In genomic region chr9:93083592-93084470, GRCh38 we compare ENCODE assay signal across 13 cellular contexts. TPM values are rescaled to one million over a fixed set of nuclear protein-coding genes. Genes with fewer than 3 reads are reported as not detected.
DNase-seq lines count a peak whose midpoint lies in the region; ATAC-seq and TF ChIP-seq lines count a peak whose summit lies in the region.
"Had no signal": no experiment of that assay in that cellular context is flagged by ENCODE, and none has a peak within 500 bp of the region (broad histone marks: within the 10 kb centered on the region; RNA-seq: fewer than 3 reads in every experiment).

No MANE protein-coding gene starts in this region.

- TF ChIP-seq CTCF in chondrocyte (IDR thresholded peaks at IDR 0.05): no peak
- no peak for TF ChIP-seq CTCF in ovary (IDR thresholded peaks at IDR 0.05)

- H3K4me1 Mint-ChIP-seq in CD8-positive, alpha-beta memory T cell: peaks cover 12 to 33% (median 13%) of the 10 kb centered on the region in 3 donors
- H3K4me1 Mint-ChIP-seq in activated CD4-positive, alpha-beta T cell treated with anti-CD3 and anti-CD28 coated beads for 36 hours: peaks cover 35% of the 10 kb centered on the region
- no peaks in the 10 kb centered on the region for H3K4me1 Mint-ChIP-seq in chondrocyte (ENCODE audit: low read depth)

- peak overlapping the region; percentile 60 to 99 (median 79) for H3K27ac Mint-ChIP-seq in CD8-positive, alpha-beta memory T cell
- H3K27ac Mint-ChIP-seq in activated CD4-positive, alpha-beta T cell treated with anti-CD3 and anti-CD28 coated beads for 36 hours: peak overlapping the region; percentile 91
- H3K27ac Mint-ChIP-seq in chondrocyte (ENCODE audit: unreplicated experiment): no peak overlapping the region

- POLR2A ChIA-PET in CD8-positive, alpha-beta memory T cell (lab: Charles Lee): interaction anchor here (1.5 kb wide), 2 partner anchors 11 to 13 kb away, joined by 3 to 6 read pairs; no protein-coding TSS in a partner anchor
- POLR2A ChIA-PET in activated CD4-positive, alpha-beta T cell treated with anti-CD3 and anti-CD28 coated beads for 36 hours (lab: Charles Lee): interaction anchor here (0.5 to 1.7 kb wide), 3 partner anchors 8 to 290 kb away, joined by 3 to 7 read pairs (median 4); no protein-coding TSS in a partner anchor

- CTCF ChIA-PET in CD8-positive, alpha-beta memory T cell (lab: Charles Lee): interaction anchor here (2.5 kb wide), 1 partner anchor 26 kb away, joined by 6 read pairs; no protein-coding TSS in a partner anchor
- CTCF ChIA-PET in activated CD4-positive, alpha-beta T cell treated with anti-CD3 and anti-CD28 coated beads for 36 hours (lab: Charles Lee): interaction anchor here (1.0 to 1.7 kb wide), 4 partner anchors 13 to 80 kb away, joined by 3 to 6 read pairs (median 4); partner anchors contain the start of gene CARD19

- H3K4me1 ChIP-seq in CD8-positive, alpha-beta memory T cell (ENCODE audit: insufficient read depth, low read length): peaks cover 19% of the 10 kb centered on the region
- no peaks in the 10 kb centered on the region for H3K4me1 ChIP-seq in ovary (ENCODE audit: insufficient read depth)

- peaks cover 15 to 74% (median 28%) of the 10 kb centered on the region in 3 donors for H3K36me3 Mint-ChIP-seq in CD8-positive, alpha-beta memory T cell
- peaks cover 61% of the 10 kb centered on the region for H3K36me3 Mint-ChIP-seq in activated CD4-positive, alpha-beta T cell treated with anti-CD3 and anti-CD28 coated beads for 36 hours (ENCODE audit: low read depth)
- H3K36me3 Mint-ChIP-seq in chondrocyte (ENCODE audit: low read depth): no peaks in the 10 kb centered on the region

- H3K9me3 ChIP-seq in CD8-positive, alpha-beta memory T cell (ENCODE audit: low read length): no peaks in the 10 kb centered on the region
- no peaks in the 10 kb centered on the region for H3K9me3 ChIP-seq in ovary
- H3K9me3 ChIP-seq: MG63 had no signal

- no peak for TF ChIP-seq POLR2A in ovary (IDR thresholded peaks at IDR 0.05)

- H3K9me3 Mint-ChIP-seq in CD8-positive, alpha-beta memory T cell: no peaks in the 10 kb centered on the region
- H3K9me3 Mint-ChIP-seq in activated CD4-positive, alpha-beta T cell treated with anti-CD3 and anti-CD28 coated beads for 36 hours (ENCODE audit: low read depth): no peaks in the 10 kb centered on the region
- peaks cover 4% of the 10 kb centered on the region for H3K9me3 Mint-ChIP-seq in chondrocyte (ENCODE audit: low read depth)
- H3K9me3 Mint-ChIP-seq: naive B cell had no signal

- no peak for TF ChIP-seq EP300 in ovary (IDR thresholded peaks at IDR 0.05)

- 84 to 85% (median 85%) methylated on average over 8 of the region's 8 CpGs for WGBS in ovary, 3 donors

- ATAC-seq in activated CD4-positive, alpha-beta T cell treated with anti-CD3 and anti-CD28 coated beads for 36 hours: peak; percentile 88
- no peak for ATAC-seq in GM18867 (IDR thresholded peaks at IDR 0.05; ENCODE audit: unreplicated experiment)

- H3K4me3 ChIP-seq in CD8-positive, alpha-beta memory T cell (ENCODE audit: low read length): no peak overlapping the region
- H3K4me3 ChIP-seq in ovary: no peak overlapping the region
- H3K4me3 ChIP-seq: MG63 had no signal

- DNase-seq in CD8-positive, alpha-beta memory T cell: no peak
- DNase-seq in activated CD4-positive, alpha-beta T cell treated with anti-CD3 and anti-CD28 coated beads for 36 hours: peak; percentile 75
- DNase-seq in chondrocyte (ENCODE audit: low spot score) (peak; percentile 82), ovary (peak in 3 of 5 donors; percentile 5 to 22 (median 10)), G401 (ENCODE audit: low spot score) (no peak), HPDE6-E6E7 (ENCODE audit: extremely low spot score) (no peak)
- no peak for DNase-seq in central memory CD4-positive, alpha-beta T cell
- DNase-seq: DMS153, hypothalamus, MG63, naive B cell, NCI-H526 had no signal

- H3K4me3 Mint-ChIP-seq in CD8-positive, alpha-beta memory T cell: peak overlapping the region in 5 of 7 donors; percentile 23 to 66 (median 58)
- no peak overlapping the region for H3K4me3 Mint-ChIP-seq in activated CD4-positive, alpha-beta T cell treated with anti-CD3 and anti-CD28 coated beads for 36 hours
- no peak overlapping the region for H3K4me3 Mint-ChIP-seq in chondrocyte (ENCODE audit: unreplicated experiment)
- H3K4me3 Mint-ChIP-seq: naive B cell had no signal

- in situ Hi-C loops in G401 (cut with HindIII; ENCODE audit: low sequenced_read_pairs): no loop called here

- H3K27me3 Mint-ChIP-seq in CD8-positive, alpha-beta memory T cell: no peaks in the 10 kb centered on the region
- H3K27me3 Mint-ChIP-seq in activated CD4-positive, alpha-beta T cell treated with anti-CD3 and anti-CD28 coated beads for 36 hours: no peaks in the 10 kb centered on the region
- no peaks in the 10 kb centered on the region for H3K27me3 Mint-ChIP-seq in chondrocyte (ENCODE audit: low read depth)
- H3K27me3 Mint-ChIP-seq: naive B cell had no signal

- intact Hi-C loops in activated CD4-positive, alpha-beta T cell treated with anti-CD3 and anti-CD28 coated beads for 36 hours (cut with DNase I, micrococcal nuclease): loop anchor here in 1 of 2 experiments (2.0 kb wide), 1 partner anchor 19 kb away; no protein-coding TSS in a partner anchor
- intact Hi-C loops in ovary (cut with DNase I): no loop called here

- peaks cover 37% of the 10 kb centered on the region for H3K36me3 ChIP-seq in CD8-positive, alpha-beta memory T cell (ENCODE audit: insufficient read depth, low read length)
- no peaks in the 10 kb centered on the region for H3K36me3 ChIP-seq in ovary
- H3K36me3 ChIP-seq: MG63 had no signal

- H3K27me3 ChIP-seq in CD8-positive, alpha-beta memory T cell (ENCODE audit: insufficient read depth, low read length, poor library complexity, severe bottlenecking): no peaks in the 10 kb centered on the region
- no peaks in the 10 kb centered on the region for H3K27me3 ChIP-seq in ovary
- H3K27me3 ChIP-seq: MG63 had no signal

- no peak overlapping the region for H3K27ac ChIP-seq in CD8-positive, alpha-beta memory T cell (ENCODE audit: low read depth, low read length)
- no peak overlapping the region for H3K27ac ChIP-seq in ovary

RNA-seq across cellular contexts. Expression of gene CARD19, which starts 12.2 kb away (rescaled TPM):
- total RNA-seq in CD8-positive, alpha-beta memory T cell: 10 to 100 TPM; 43.2 to 43.6 TPM
- polyA plus RNA-seq in CD8-positive, alpha-beta memory T cell: 66.4 TPM
- total RNA-seq in activated CD4-positive, alpha-beta T cell treated with anti-CD3 and anti-CD28 coated beads for 36 hours: 10 to 100 TPM; 39.6 to 44.4 TPM
- total RNA-seq in chondrocyte (28.3 to 41.7 TPM (median 40.5 TPM) in 3 replicates), ovary (10 to 100 TPM; 34.0 to 50.0 (median 44.7) TPM)
- polyA plus RNA-seq in ovary: 10 to 100 TPM in 1 of 2 donors, 1 to 10 TPM in 1; 5.0 to 67.6 TPM
- total RNA-seq in G401 (2014; rRNA removed; shearing (Covaris generic)): 31.4 and 36.7 TPM in 2 replicates

RNA-seq across cellular contexts. Expression of gene SUSD3, which starts 25.3 kb away (rescaled TPM):
- total RNA-seq in CD8-positive, alpha-beta memory T cell: 10 to 100 TPM; 11.3 to 12.3 TPM
- polyA plus RNA-seq in CD8-positive, alpha-beta memory T cell: 103 TPM
- 10 to 100 TPM; 51.4 to 57.9 TPM for total RNA-seq in activated CD4-positive, alpha-beta T cell treated with anti-CD3 and anti-CD28 coated beads for 36 hours
- not detected in 3 replicates for total RNA-seq in chondrocyte
- 10 to 100 TPM; 30.5 to 66.1 (median 42.4) TPM for total RNA-seq in ovary
- polyA plus RNA-seq in ovary: 10 to 100 TPM in 1 of 2 donors, 1 to 10 TPM in 1; 9.6 to 42.5 TPM
- total RNA-seq in G401 (2014; rRNA removed; shearing (Covaris generic)): not detected in 2 replicates

RNA-seq across cellular contexts. Expression of gene NINJ1, which starts 50.2 kb away (rescaled TPM):
- 10 to 100 TPM; 59.9 to 62.9 TPM for total RNA-seq in CD8-positive, alpha-beta memory T cell
- polyA plus RNA-seq in CD8-positive, alpha-beta memory T cell: 103 TPM
- 100 to 1,000 TPM in 1 of 2 experiments, 10 to 100 TPM in 1; 77.4 to 108 TPM for total RNA-seq in activated CD4-positive, alpha-beta T cell treated with anti-CD3 and anti-CD28 coated beads for 36 hours
- total RNA-seq in chondrocyte (31.5 to 35.4 TPM (median 33.6 TPM) in 3 replicates), ovary (10 to 100 TPM; 35.2 to 75.2 (median 40.6) TPM)
- 10 to 100 TPM in 1 of 2 donors, 1 to 10 TPM in 1; 7.5 to 46.1 TPM for polyA plus RNA-seq in ovary
- total RNA-seq in G401 (2014; rRNA removed; shearing (Covaris generic)): 25.6 and 28.4 TPM in 2 replicates

Comparison
In these comparisons a context has a peak if more than half of its experiments do, and no peak if none do; other contexts are left out.
1. DNase-seq: peak in activated CD4-positive, alpha-beta T cell treated with anti-CD3 and anti-CD28 coated beads for 36 hours (single experiment), chondrocyte (single experiment) and ovary (3 of 5); none in CD8-positive, alpha-beta memory T cell (0 of 5), G401 (single experiment), HPDE6-E6E7 (single experiment) and central memory CD4-positive, alpha-beta T cell (single experiment).
2. H3K4me3 Mint-ChIP-seq: peak in CD8-positive, alpha-beta memory T cell (5 of 7); none in activated CD4-positive, alpha-beta T cell treated with anti-CD3 and anti-CD28 coated beads for 36 hours (single experiment) and chondrocyte (single experiment).
3. RNA of gene SUSD3, which starts 25.3 kb away (total RNA-seq): 51.4 to 57.9 TPM in activated CD4-positive, alpha-beta T cell treated with anti-CD3 and anti-CD28 coated beads for 36 hours, 30.5 to 66.1 TPM in ovary and 11.3 to 12.3 TPM in CD8-positive, alpha-beta memory T cell; not detected in chondrocyte and not detected in G401; every median in the first group is over 10 times any median in the second.